Comparison of ENCODE assay signal across 8 cellular contexts in the genomic region with DNA sequence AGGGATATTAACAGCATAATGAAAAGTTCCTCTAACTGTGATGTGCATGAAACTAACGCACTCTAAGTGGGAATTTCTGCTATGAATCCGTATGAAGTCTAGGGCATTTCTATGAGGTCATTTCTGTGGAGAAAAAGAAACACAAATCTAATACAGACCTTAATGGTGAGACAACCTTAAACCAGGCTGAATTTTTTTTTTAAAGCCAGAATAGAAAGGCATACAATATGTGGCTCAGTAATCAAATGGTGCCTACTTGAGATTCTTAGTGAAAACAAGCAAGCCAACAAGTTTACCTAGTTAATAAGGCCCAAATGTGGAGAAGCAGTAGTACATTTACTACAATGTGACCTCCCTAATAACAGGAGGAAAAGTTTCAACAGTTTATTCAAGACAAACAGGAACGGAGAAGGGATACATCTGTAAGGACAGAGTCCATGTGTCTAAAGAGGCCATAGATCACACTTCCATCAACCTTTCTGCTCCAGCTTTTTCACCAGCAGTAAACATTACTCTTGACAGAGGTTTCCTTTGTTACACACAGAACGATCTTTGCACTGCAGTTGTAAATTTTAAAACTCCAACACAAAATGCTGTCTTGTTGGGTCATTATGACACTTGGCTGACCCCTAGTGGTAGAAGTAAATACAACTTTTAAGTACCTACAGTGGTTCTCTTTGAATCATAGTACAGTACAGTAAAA. TPM values are rescaled to one million over a fixed set of nuclear protein-coding genes. Genes with fewer than 3 reads are reported as not detected.
DNase-seq lines count a peak whose midpoint lies in the region; ATAC-seq lines count a peak whose summit lies in the region.

No MANE protein-coding gene starts in this region.

- H3K27ac Mint-ChIP-seq in central memory CD8-positive, alpha-beta T cell (ENCODE audit: low read depth), result no peak overlapping the region

- H3K36me3 ChIP-seq in NT2/D1 (ENCODE audit: insufficient read depth, insufficient read length, low read length), result peaks cover 15% of the 10 kb centered on the region

- H3K4me1 ChIP-seq in NT2/D1 (ENCODE audit: insufficient read depth, insufficient read length), result no peaks in the 10 kb centered on the region

- no peak overlapping the region for H3K4me3 Mint-ChIP-seq in central memory CD8-positive, alpha-beta T cell

- no peak overlapping the region for H3K9ac ChIP-seq in NT2/D1 (ENCODE audit: insufficient read length, low read depth)

- H3K4me3 ChIP-seq in NT2/D1 (ENCODE audit: insufficient read length, low read depth), result no peak overlapping the region

- DNase-seq in NOMO-1 treated with DMSO at 0.1 percent for 48 hours (lab: John Stamatoyannopoulos, UW; ENCODE audit: unreplicated experiment) (peak; percentile 35), NOMO-1 treated with dmso at 0.1 percent for 144 hours (lab: John Stamatoyannopoulos, UW; ENCODE audit: unreplicated experiment) (no peak), HT-29 (ENCODE audit: low spot score) (peak; percentile 91), NT2/D1 (ENCODE audit: low read depth, low spot score) (peak; percentile 78), kidney tubule cell (ENCODE audit: low spot score) (peak; percentile 82), superior temporal gyrus (ENCODE audit: extremely low spot score) (peak; percentile 96)
- no peak for DNase-seq in central memory CD8-positive, alpha-beta T cell (ENCODE audit: low spot score in 2 of 2)

- peak; percentile 90 for ATAC-seq in GM21529 (IDR thresholded peaks at IDR 0.05; ENCODE audit: unreplicated experiment)
- ATAC-seq in central memory CD8-positive, alpha-beta T cell (replicated peaks; ENCODE audit: extremely low read depth, poor library complexity, severe bottlenecking), result peak; percentile 90

- no peaks in the 10 kb centered on the region for H3K9me3 Mint-ChIP-seq in central memory CD8-positive, alpha-beta T cell

- no peaks in the 10 kb centered on the region for H3K9me3 ChIP-seq in NT2/D1 (ENCODE audit: insufficient read depth, low read length)

- peaks cover 17% of the 10 kb centered on the region for H3K36me3 Mint-ChIP-seq in central memory CD8-positive, alpha-beta T cell (ENCODE audit: insufficient read depth)

- H3K27me3 Mint-ChIP-seq in central memory CD8-positive, alpha-beta T cell, result no peaks in the 10 kb centered on the region

- H3K27me3 ChIP-seq in NT2/D1 (ENCODE audit: insufficient read depth, insufficient read length), result no peaks in the 10 kb centered on the region

- peaks cover 8% of the 10 kb centered on the region for H3K4me1 Mint-ChIP-seq in central memory CD8-positive, alpha-beta T cell

RNA-seq across cellular contexts. Expression of gene CARNMT1, which starts 26.2 kb away (rescaled TPM):
- 41.3 and 41.8 TPM in 2 replicates for total RNA-seq in HT-29 (2014; rRNA removed; shearing (Covaris generic))

RNA-seq across cellular contexts. Expression of gene C9orf40, which starts 49.2 kb away (rescaled TPM):
- 6.1 and 8.0 TPM in 2 replicates for total RNA-seq in HT-29 (2014; rRNA removed; shearing (Covaris generic))

Comparison
In these comparisons a context has a peak if more than half of its experiments do, and no peak if none do; other contexts are left out.
1. DNase-seq: peak in NOMO-1 treated with DMSO at 0.1 percent for 48 hours (single experiment), HT-29 (single experiment), NT2/D1 (single experiment), kidney tubule cell (single experiment) and superior temporal gyrus (single experiment); none in NOMO-1 treated with dmso at 0.1 percent for 144 hours (single experiment) and central memory CD8-positive, alpha-beta T cell (0 of 2).